In genomic region chr3:9769426-9770275, GRCh38 we compare ENCODE assay signal across 8 cellular contexts. TPM values are rescaled to one million over a fixed set of nuclear protein-coding genes. Genes with fewer than 3 reads are reported as not detected.
DNase-seq lines count a peak whose midpoint lies in the region; ATAC-seq and TF ChIP-seq lines count a peak whose summit lies in the region.

TSS of gene CAMK1 (minus strand) at chr3:9769947. CDS start at chr3:9767749, 2,198 bp downstream.

- H3K9me3 ChIP-seq in Peyer's patch, result no peaks in the 10 kb centered on the region

- in situ Hi-C loops in G401 (cut with HindIII; ENCODE audit: low sequenced_read_pairs), result no loop called here

- TF ChIP-seq POLR2A in Peyer's patch (IDR thresholded peaks at IDR 0.05), result peak; percentile 51 to 55

- H3K4me3 ChIP-seq in Peyer's patch (peak within 1 kb of the TSS; percentile 25 to 74 (median 56)), foreskin fibroblast (ENCODE audit: low read depth in 1 of 2, low read length in 2 of 2) (peak within 1 kb of the TSS; percentile 65 to 67)

- DNase-seq in G401 (ENCODE audit: low spot score), result peak; percentile 76
- peak; percentile 53 to 83 (median 82) for DNase-seq in Peyer's patch
- peak; percentile 8 to 44 (median 19) for DNase-seq in activated naive CD4-positive, alpha-beta T cell (lab: John Stamatoyannopoulos, UW)
- peak; percentile 66 to 89 for DNase-seq in foreskin fibroblast
- DNase-seq in natural killer cell, result peak; percentile 57
- peak; percentile 64 for DNase-seq in superior temporal gyrus (ENCODE audit: extremely low spot score)
- DNase-seq in SKM-1 (lab: John Stamatoyannopoulos, UW; ENCODE audit: unreplicated experiment), result no peak

- H3K27ac ChIP-seq in Peyer's patch, result peak within 1 kb of the TSS; percentile 29 to 87 (median 76)

- peaks cover 35 to 49% of the 10 kb centered on the region in 2 donors for H3K4me1 Mint-ChIP-seq in natural killer cell

- no peaks in the 10 kb centered on the region for H3K27me3 Mint-ChIP-seq in natural killer cell (ENCODE audit: low read depth in 2 of 2)

- TF ChIP-seq CTCF in Peyer's patch (IDR thresholded peaks at IDR 0.05) (no peak), foreskin fibroblast (IDR thresholded peaks at IDR 0.05; ENCODE audit: low read depth, low read length) (no peak), natural killer cell (IDR thresholded peaks at IDR 0.05) (no peak)

- intact Hi-C loops in natural killer cell (cut with micrococcal nuclease), result loop anchor here (2.0 kb wide), 1 partner anchor 19 kb away; no protein-coding TSS in a partner anchor

- no peaks in the 10 kb centered on the region for H3K27me3 ChIP-seq in Peyer's patch

- H3K27ac Mint-ChIP-seq in natural killer cell, result peak within 1 kb of the TSS in 1 of 2 donors; percentile 84

- peak within 1 kb of the TSS; percentile 86 for H3K4me3 Mint-ChIP-seq in natural killer cell

- peaks cover 0 to 22% (median 6%) of the 10 kb centered on the region in 4 donors for H3K4me1 ChIP-seq in Peyer's patch

- no peaks in the 10 kb centered on the region for H3K9me3 Mint-ChIP-seq in natural killer cell

- no peaks in the 10 kb centered on the region for H3K36me3 Mint-ChIP-seq in natural killer cell

- peak; percentile 45 for ATAC-seq in HG02763 (IDR thresholded peaks at IDR 0.05; ENCODE audit: unreplicated experiment)
- peak; percentile 89 to 97 (median 96) for ATAC-seq in natural killer cell

- no peaks in the 10 kb centered on the region for H3K36me3 ChIP-seq in Peyer's patch

RNA-seq across cellular contexts. Expression of gene CAMK1, which starts in this region (rescaled TPM):
- not detected in 2 replicates for total RNA-seq in G401 (2014; rRNA removed; shearing (Covaris generic))
- 10 to 100 TPM in 2 of 4 donors, 1 to 10 TPM in 2; 5.6 to 51.2 (median 10.4) TPM for total RNA-seq in Peyer's patch
- 10 to 100 TPM in 1 of 3 donors, 1 to 10 TPM in 2; 7.4 to 20.4 (median 8.7) TPM for total RNA-seq in natural killer cell

Comparison
In these comparisons a context has a peak if more than half of its experiments do, and no peak if none do; other contexts are left out.
1. Peak in DNase-seq in G401; RNA of the gene not detected or under 1 TPM.